ENCODE assay signal across 8 cellular contexts in the genomic region with DNA sequence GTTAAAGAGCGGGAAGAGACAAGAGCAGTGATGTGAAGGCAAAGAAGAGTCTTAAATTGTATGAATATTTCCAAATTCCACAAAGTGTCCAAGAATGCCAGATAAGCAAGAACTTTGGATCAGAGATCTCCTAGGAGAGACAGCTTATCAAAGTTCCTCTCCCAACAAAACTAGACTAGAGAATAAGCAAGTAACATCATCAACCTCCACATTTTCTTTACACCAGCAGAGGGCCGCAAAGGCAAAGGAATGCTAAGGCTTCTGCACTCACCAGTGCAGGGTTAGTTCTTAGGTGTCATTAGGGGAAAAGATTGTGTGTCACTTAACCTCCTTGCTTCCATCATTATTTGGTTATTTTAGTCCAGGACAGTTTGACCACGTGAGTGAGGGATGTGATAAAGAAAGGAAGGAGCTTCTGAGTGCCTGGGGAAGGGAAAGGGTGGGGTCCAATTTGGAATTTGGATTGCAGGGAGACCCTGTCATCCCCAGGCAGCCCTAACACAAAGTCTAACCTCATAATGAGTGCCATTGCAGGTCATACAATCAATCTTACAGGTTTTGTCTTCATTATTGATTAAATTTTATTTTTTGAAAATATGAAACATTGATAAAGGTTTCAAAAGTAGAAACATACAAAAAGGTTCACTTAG. TPM values are rescaled to one million over a fixed set of nuclear protein-coding genes. Genes with fewer than 3 reads are reported as not detected.
DNase-seq lines count a peak whose midpoint lies in the region; ATAC-seq and TF ChIP-seq lines count a peak whose summit lies in the region.

No MANE protein-coding gene starts in this region.

- H3K4me3 Mint-ChIP-seq in osteocyte (ENCODE audit: unreplicated experiment) = no peak overlapping the region

- H3K4me1 ChIP-seq in IMR-90 (ENCODE audit: control insufficient read depth, insufficient read depth, low read length) = no peaks in the 10 kb centered on the region
- H3K4me1 ChIP-seq in foreskin keratinocyte = no peaks in the 10 kb centered on the region
- no peaks in the 10 kb centered on the region for H3K4me1 ChIP-seq in upper lobe of right lung

- peaks cover 8% of the 10 kb centered on the region for H3K4me1 Mint-ChIP-seq in osteocyte (ENCODE audit: unreplicated experiment)

- H3K27ac ChIP-seq in IMR-90 (ENCODE audit: insufficient read depth, low read length) (no peak overlapping the region), RWPE1 (no peak overlapping the region), foreskin keratinocyte (no peak overlapping the region), upper lobe of right lung (no peak overlapping the region)

- peak; percentile 89 for ATAC-seq in GM21423 (IDR thresholded peaks at IDR 0.05; ENCODE audit: unreplicated experiment)
- ATAC-seq in IMR-90 (ENCODE audit: low read depth) = peak; percentile 97
- peak; percentile 77 for ATAC-seq in foreskin keratinocyte
- ATAC-seq in upper lobe of right lung = peak; percentile 96

- no CpG with 5 or more reads among the region's 3 CpGs for WGBS in IMR-90 (ENCODE audit: extremely low coverage in 2 of 2, insufficient read length in 1 of 2), 2 experiments

- H3K36me3 ChIP-seq in IMR-90 (ENCODE audit: control insufficient read depth, insufficient read depth, low read length) (no peaks in the 10 kb centered on the region), upper lobe of right lung (no peaks in the 10 kb centered on the region)

- no TSS peak for BruUV-seq in IMR-90 (replicated peaks; lab: Mats Ljungman, UMichigan)

- no peak overlapping the region for H3K18ac ChIP-seq in IMR-90 (ENCODE audit: low read depth, low read length)

- H3K36me3 Mint-ChIP-seq in osteocyte (ENCODE audit: unreplicated experiment) = peaks cover 3% of the 10 kb centered on the region

- no peak overlapping the region for H4K8ac ChIP-seq in IMR-90 (ENCODE audit: low read depth in 2 of 2, low read length in 2 of 2)

- TF ChIP-seq CTCF in IMR-90 (conservative IDR thresholded peaks at IDR 0.05; ENCODE audit: low read depth, low read length) = peak; percentile 89
- TF ChIP-seq CTCF in RWPE1 (conservative IDR thresholded peaks at IDR 0.05; ENCODE audit: low read depth) = peak; percentile 58
- peak; percentile 89 for TF ChIP-seq CTCF in foreskin keratinocyte (conservative IDR thresholded peaks at IDR 0.05)
- TF ChIP-seq CTCF in osteocyte (IDR thresholded peaks at IDR 0.05) = peak; percentile 87
- TF ChIP-seq CTCF in upper lobe of right lung (IDR thresholded peaks at IDR 0.05) = peak; percentile 78

- no peak overlapping the region for H3K23ac ChIP-seq in IMR-90 (ENCODE audit: low read depth, low read length)

- H4K20me1 ChIP-seq in IMR-90 (ENCODE audit: insufficient read depth, low read length) = no peaks in the 10 kb centered on the region

- no peak overlapping the region for H3K56ac ChIP-seq in IMR-90 (ENCODE audit: extremely low read depth, insufficient read depth, low read length)

- H2AK9ac ChIP-seq in IMR-90 (replicated peaks; ENCODE audit: low read depth, low read length, poor library complexity) = no peak overlapping the region

- no peak overlapping the region for H3K9ac ChIP-seq in IMR-90 (ENCODE audit: low read depth, low read length)

- in situ Hi-C loops in IMR-90 (cut with MboI; ENCODE audit: low sequenced_read_pairs) = no loop called here

- H3K9me3 Mint-ChIP-seq in osteocyte (ENCODE audit: unreplicated experiment) = no peaks in the 10 kb centered on the region

- H3K27me3 Mint-ChIP-seq in osteocyte (ENCODE audit: unreplicated experiment) = no peaks in the 10 kb centered on the region

- POLR2A ChIA-PET in IMR-90 (lab: Charles Lee; ENCODE audit: unreplicated experiment) = no interaction called here
- POLR2A ChIA-PET in RWPE1 (lab: Yijun Ruan, JAX; ENCODE audit: low non-redundant PET) = no interaction called here

- H3K4me3 ChIP-seq in IMR-90 (ENCODE audit: insufficient read depth, low read depth, low read length) = no peak overlapping the region
- no peak overlapping the region for H3K4me3 ChIP-seq in upper lobe of right lung

- intact Hi-C loops in IMR-90 (cut with micrococcal nuclease) (loop anchor here (1.0 to 2.0 kb wide), 3 partner anchors 61 to 223 kb away; a partner anchor contains a TSS), upper lobe of right lung (cut with DNase I) (no loop called here)

- no peaks in the 10 kb centered on the region for H3K9me1 ChIP-seq in IMR-90 (ENCODE audit: insufficient read depth, low read length)

- H3K79me1 ChIP-seq in IMR-90 (ENCODE audit: low read depth in 1 of 2, low read length in 2 of 2) = no peaks in the 10 kb centered on the region

- H2BK20ac ChIP-seq in IMR-90 (ENCODE audit: low read depth, low read length) = no peak overlapping the region

- no peak overlapping the region for H3K27ac Mint-ChIP-seq in osteocyte (ENCODE audit: unreplicated experiment)

- H3K4me2 ChIP-seq in IMR-90 (ENCODE audit: low read depth, low read length) = no peak overlapping the region

- H3K9me3 ChIP-seq in IMR-90 (ENCODE audit: control insufficient read depth, insufficient read depth, low read length) (no peaks in the 10 kb centered on the region), upper lobe of right lung (no peaks in the 10 kb centered on the region)

- H3K27me3 ChIP-seq in IMR-90 (ENCODE audit: control insufficient read depth, insufficient read depth, low read length) (no peaks in the 10 kb centered on the region), foreskin keratinocyte (no peaks in the 10 kb centered on the region), upper lobe of right lung (no peaks in the 10 kb centered on the region)

- no peak overlapping the region for H3K14ac ChIP-seq in IMR-90 (replicated peaks; ENCODE audit: low read depth, low read length)

- H4K5ac ChIP-seq in IMR-90 (ENCODE audit: low read depth, low read length) = no peak overlapping the region

- H2AFZ ChIP-seq in IMR-90 (replicated peaks; ENCODE audit: low read length, poor library complexity) = no peak overlapping the region

- TF ChIP-seq POLR2A in IMR-90 (IDR thresholded peaks at IDR 0.05; ENCODE audit: low read depth, low read length) = peak; percentile 55; the same call in 1 of the 2 replicates

- dilution Hi-C loops in IMR-90 (cut with HindIII; ENCODE audit: low sequenced_read_pairs, unreplicated experiment) = no loop called here

- H3K4ac ChIP-seq in IMR-90 (ENCODE audit: low read depth, low read length) = no peak overlapping the region

- no peak overlapping the region for H2AK5ac ChIP-seq in IMR-90 (ENCODE audit: low read depth, low read length)

- no peak overlapping the region for H2BK15ac ChIP-seq in IMR-90 (ENCODE audit: low read depth, low read length)

- DNase-seq in DMS114 treated with DMSO at 0.1 percent for 48 hours (lab: John Stamatoyannopoulos, UW; ENCODE audit: unreplicated experiment) (peak; percentile 62), IMR-90 (peak; percentile 71), RWPE1 (ENCODE audit: low spot score) (peak; percentile 57), foreskin keratinocyte (peak in 1 of 2 donors; percentile 50), osteocyte (ENCODE audit: extremely low spot score, unreplicated experiment) (no peak), upper lobe of right lung (no peak)
- DNase-seq in activated T-helper 9 cell treated with anti-CD3 and anti-CD28 coated beads, Interleukin-2, amount 50 U/mL, for 16 hours (ENCODE audit: low read depth) = peak; percentile 37

- CTCF ChIA-PET in IMR-90 (lab: Yijun Ruan, JAX) = no interaction called here
- CTCF ChIA-PET in RWPE1 (lab: Yijun Ruan, JAX) = interaction anchor here (0.6 to 0.7 kb wide), 3 partner anchors 14 to 1138 kb away, joined by 3 read pairs; no protein-coding TSS in a partner anchor

- no peak overlapping the region for H4K91ac ChIP-seq in IMR-90 (ENCODE audit: insufficient read depth, low read depth, low read length)

- H2BK120ac ChIP-seq in IMR-90 (ENCODE audit: low read depth, low read length) = no peak overlapping the region

- H2BK5ac ChIP-seq in IMR-90 (ENCODE audit: low read depth, low read length, poor library complexity, severe bottlenecking) = no peak overlapping the region

- TF ChIP-seq RAD21 in IMR-90 (IDR thresholded peaks at IDR 0.05; ENCODE audit: low read length) = peak; percentile 98

TF ChIP-seq in IMR-90, 13 proteins besides CTCF, POLR2A, EP300 and RAD21:
- TF ChIP-seq, protein P1, sequence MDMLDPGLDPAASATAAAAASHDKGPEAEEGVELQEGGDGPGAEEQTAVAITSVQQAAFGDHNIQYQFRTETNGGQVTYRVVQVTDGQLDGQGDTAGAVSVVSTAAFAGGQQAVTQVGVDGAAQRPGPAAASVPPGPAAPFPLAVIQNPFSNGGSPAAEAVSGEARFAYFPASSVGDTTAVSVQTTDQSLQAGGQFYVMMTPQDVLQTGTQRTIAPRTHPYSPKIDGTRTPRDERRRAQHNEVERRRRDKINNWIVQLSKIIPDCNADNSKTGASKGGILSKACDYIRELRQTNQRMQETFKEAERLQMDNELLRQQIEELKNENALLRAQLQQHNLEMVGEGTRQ (IDR thresholded peaks at IDR 0.05; ENCODE audit: low read depth, low read length) = no peak
- TF ChIP-seq, protein P2, sequence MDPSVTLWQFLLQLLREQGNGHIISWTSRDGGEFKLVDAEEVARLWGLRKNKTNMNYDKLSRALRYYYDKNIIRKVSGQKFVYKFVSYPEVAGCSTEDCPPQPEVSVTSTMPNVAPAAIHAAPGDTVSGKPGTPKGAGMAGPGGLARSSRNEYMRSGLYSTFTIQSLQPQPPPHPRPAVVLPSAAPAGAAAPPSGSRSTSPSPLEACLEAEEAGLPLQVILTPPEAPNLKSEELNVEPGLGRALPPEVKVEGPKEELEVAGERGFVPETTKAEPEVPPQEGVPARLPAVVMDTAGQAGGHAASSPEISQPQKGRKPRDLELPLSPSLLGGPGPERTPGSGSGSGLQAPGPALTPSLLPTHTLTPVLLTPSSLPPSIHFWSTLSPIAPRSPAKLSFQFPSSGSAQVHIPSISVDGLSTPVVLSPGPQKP (IDR thresholded peaks at IDR 0.05; ENCODE audit: borderline replicate concordance, low read depth, low read length) = no peak
- TF ChIP-seq SMC3 (IDR thresholded peaks at IDR 0.05; ENCODE audit: low read depth, low read length) (peak; percentile 98), FOS (IDR thresholded peaks at IDR 0.05; ENCODE audit: low read depth, low read length) (no peak)

RNA-seq across cellular contexts. Expression of a gene that starts 7.5 kb away (rescaled TPM):
- total RNA-seq in IMR-90 (2012; rRNA removed) (36.6 and 85.0 TPM in 2 replicates), foreskin keratinocyte (64.3 and 66.8 TPM in 2 replicates), osteocyte (60.4 and 61.5 TPM in 2 replicates), upper lobe of right lung (58.9 TPM)
- polyA plus RNA-seq in IMR-90 (2012; rRNA removed) (21.3 and 29.4 TPM in 2 replicates), foreskin keratinocyte (24.3 and 29.0 TPM in 2 replicates)
- 6.5 and 13.3 TPM in 2 replicates for polyA plus RNA-seq in IMR-90 (2012; cell fraction: cytosol; rRNA removed)
- polyA plus RNA-seq in IMR-90 (2012; cell fraction: nucleus; rRNA removed; ENCODE audit: low replicate concordance) = 1.8 and 8.1 TPM in 2 replicates

Comparison
In these comparisons a context has a peak if more than half of its experiments do, and no peak if none do; other contexts are left out.
1. DNase-seq: peak in DMS114 treated with DMSO at 0.1 percent for 48 hours (single experiment), IMR-90 (single experiment), RWPE1 (single experiment) and activated T-helper 9 cell treated with anti-CD3 and anti-CD28 coated beads, Interleukin-2, amount 50 U/mL, for 16 hours (single experiment); none in osteocyte (single experiment) and upper lobe of right lung (single experiment).
2. Peak in every context shown above with its lines, with median percentiles within 50 percentile points of each other: ATAC-seq and CTCF ChIP-seq.